In the genomic region with DNA sequence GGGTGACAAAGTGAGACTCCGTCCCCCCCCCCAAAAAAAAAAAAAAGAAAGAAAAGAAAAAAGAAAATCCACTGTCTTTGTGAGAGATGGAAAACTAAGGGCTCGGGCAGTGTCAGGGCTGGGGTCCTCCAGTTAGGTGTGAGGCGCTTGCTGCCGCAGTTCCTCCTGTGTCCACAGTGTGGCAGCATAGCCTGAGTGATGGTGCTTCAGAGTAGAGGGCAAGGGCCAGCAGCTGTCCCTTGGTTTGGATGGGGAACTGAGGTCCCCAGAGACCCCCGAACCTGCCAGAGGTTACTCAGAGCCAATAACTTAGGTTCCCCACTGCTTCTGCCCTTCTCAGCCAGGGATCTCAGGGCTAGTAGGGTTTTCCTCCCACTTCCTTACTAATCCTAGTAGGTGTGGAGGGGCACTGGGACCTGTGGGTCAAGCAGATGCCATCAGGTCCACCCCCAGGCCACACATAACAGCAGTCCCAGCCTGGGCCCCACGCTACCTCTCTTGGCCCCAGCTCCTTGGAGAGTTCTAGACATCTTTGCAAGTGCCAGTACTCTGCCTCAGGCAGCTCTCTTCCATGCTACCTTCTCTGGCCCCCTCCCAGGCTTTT, we compare ENCODE assay signal across 8 cellular contexts. TPM values are rescaled to one million over a fixed set of nuclear protein-coding genes. Genes with fewer than 3 reads are reported as not detected.
DNase-seq lines count a peak whose midpoint lies in the region; ATAC-seq and TF ChIP-seq lines count a peak whose summit lies in the region.

No MANE protein-coding gene starts in this region.

- CTCF ChIA-PET in activated CD4-positive, alpha-beta T cell treated with anti-CD3 and anti-CD28 coated beads for 36 hours (lab: Charles Lee): interaction anchor here (0.6 to 4.0 kb wide), 11 partner anchors 9 to 76 kb away, joined by 3 to 23 read pairs (median 3); no protein-coding TSS in a partner anchor

- intact Hi-C loops in activated CD4-positive, alpha-beta T cell treated with anti-CD3 and anti-CD28 coated beads for 36 hours (cut with DNase I, micrococcal nuclease): loop anchor here (1.0 to 10.0 kb wide), 3 partner anchors 76 to 347 kb away; no protein-coding TSS in a partner anchor

- POLR2A ChIA-PET in activated CD4-positive, alpha-beta T cell treated with anti-CD3 and anti-CD28 coated beads for 36 hours (lab: Charles Lee): no interaction called here

- H3K4me1 Mint-ChIP-seq in activated CD4-positive, alpha-beta T cell treated with anti-CD3 and anti-CD28 coated beads for 36 hours: no peaks in the 10 kb centered on the region
- peaks cover 8% of the 10 kb centered on the region for H3K4me1 Mint-ChIP-seq in chondrocyte (ENCODE audit: low read depth)

- no peak overlapping the region for H3K27ac Mint-ChIP-seq in activated CD4-positive, alpha-beta T cell treated with anti-CD3 and anti-CD28 coated beads for 36 hours
- no peak overlapping the region for H3K27ac Mint-ChIP-seq in chondrocyte (ENCODE audit: unreplicated experiment)

- peak; percentile 90 for ATAC-seq in activated CD4-positive, alpha-beta T cell treated with anti-CD3 and anti-CD28 coated beads for 36 hours
- ATAC-seq in left lobe of liver: peak; percentile 92
- ATAC-seq in HG03442 (IDR thresholded peaks at IDR 0.05; ENCODE audit: unreplicated experiment): no peak

- H3K4me3 Mint-ChIP-seq in activated CD4-positive, alpha-beta T cell treated with anti-CD3 and anti-CD28 coated beads for 36 hours: no peak overlapping the region
- H3K4me3 Mint-ChIP-seq in chondrocyte (ENCODE audit: unreplicated experiment): no peak overlapping the region

- H3K9me3 Mint-ChIP-seq in activated CD4-positive, alpha-beta T cell treated with anti-CD3 and anti-CD28 coated beads for 36 hours (ENCODE audit: low read depth): no peaks in the 10 kb centered on the region
- no peaks in the 10 kb centered on the region for H3K9me3 Mint-ChIP-seq in chondrocyte (ENCODE audit: low read depth)

- H3K27me3 Mint-ChIP-seq in activated CD4-positive, alpha-beta T cell treated with anti-CD3 and anti-CD28 coated beads for 36 hours: no peaks in the 10 kb centered on the region
- H3K27me3 Mint-ChIP-seq in chondrocyte (ENCODE audit: low read depth): no peaks in the 10 kb centered on the region

- TF ChIP-seq CTCF in chondrocyte (IDR thresholded peaks at IDR 0.05): peak; percentile 87

- DNase-seq in NCI-H524 (lab: John Stamatoyannopoulos, UW) (peak; percentile 34 to 74), NCI-H524 treated with DMSO at 0.1 percent for 48 hours (lab: John Stamatoyannopoulos, UW) (no peak), NCI-H1930 (lab: John Stamatoyannopoulos, UW) (peak; percentile 43 to 47), chondrocyte (ENCODE audit: low spot score) (no peak), left lobe of liver (ENCODE audit: low spot score) (peak; percentile 73)
- peak; percentile 87 for DNase-seq in activated CD4-positive, alpha-beta T cell treated with anti-CD3 and anti-CD28 coated beads for 36 hours
- peak; percentile 45 to 62 (median 51) for DNase-seq in stimulated activated CD4-positive, alpha-beta T cell treated with anti-CD3 and anti-CD28 coated beads, TNF-alpha, amount 100 ng/mL, for 1 hour (ENCODE audit: low read depth in 3 of 3, low spot score in 1 of 3)

- no peaks in the 10 kb centered on the region for H3K36me3 Mint-ChIP-seq in activated CD4-positive, alpha-beta T cell treated with anti-CD3 and anti-CD28 coated beads for 36 hours (ENCODE audit: low read depth)
- H3K36me3 Mint-ChIP-seq in chondrocyte (ENCODE audit: low read depth): no peaks in the 10 kb centered on the region

RNA-seq across cellular contexts. Expression of a gene that starts 7.9 kb away (rescaled TPM):
- total RNA-seq in activated CD4-positive, alpha-beta T cell treated with anti-CD3 and anti-CD28 coated beads for 36 hours: 10 to 100 TPM; 17.5 to 18.4 TPM
- total RNA-seq in chondrocyte (38.7 to 41.8 TPM (median 39.0 TPM) in 3 replicates), left lobe of liver (3.3 TPM)

RNA-seq across cellular contexts. Expression of a gene that starts 33.9 kb away (rescaled TPM):
- 100 to 1,000 TPM; 163 to 168 TPM for total RNA-seq in activated CD4-positive, alpha-beta T cell treated with anti-CD3 and anti-CD28 coated beads for 36 hours
- 101 to 110 TPM (median 108 TPM) in 3 replicates for total RNA-seq in chondrocyte
- total RNA-seq in left lobe of liver: 69.2 TPM

RNA-seq across cellular contexts. Expression of a gene that starts 41.0 kb away (rescaled TPM):
- 100 to 1,000 TPM; 282 to 364 TPM for total RNA-seq in activated CD4-positive, alpha-beta T cell treated with anti-CD3 and anti-CD28 coated beads for 36 hours
- total RNA-seq in chondrocyte (228 to 244 TPM (median 230 TPM) in 3 replicates), left lobe of liver (102 TPM)

RNA-seq across cellular contexts. Expression of a gene that starts 42.9 kb away (rescaled TPM):
- 1 to 10 TPM; 3.3 to 5.2 TPM for total RNA-seq in activated CD4-positive, alpha-beta T cell treated with anti-CD3 and anti-CD28 coated beads for 36 hours
- total RNA-seq in chondrocyte: 9.5 to 11.5 TPM (median 10.7 TPM) in 3 replicates
- 6.4 TPM for total RNA-seq in left lobe of liver

Comparison
In these comparisons a context has a peak if more than half of its experiments do, and no peak if none do; other contexts are left out.
1. DNase-seq: peak in NCI-H524 (2 of 2), NCI-H1930 (2 of 2), activated CD4-positive, alpha-beta T cell treated with anti-CD3 and anti-CD28 coated beads for 36 hours (single experiment), left lobe of liver (single experiment) and stimulated activated CD4-positive, alpha-beta T cell treated with anti-CD3 and anti-CD28 coated beads, TNF-alpha, amount 100 ng/mL, for 1 hour (3 of 3); none in NCI-H524 treated with DMSO at 0.1 percent for 48 hours (single experiment) and chondrocyte (single experiment).